ENCODE assay signal across 22 cellular contexts in the genomic region with DNA sequence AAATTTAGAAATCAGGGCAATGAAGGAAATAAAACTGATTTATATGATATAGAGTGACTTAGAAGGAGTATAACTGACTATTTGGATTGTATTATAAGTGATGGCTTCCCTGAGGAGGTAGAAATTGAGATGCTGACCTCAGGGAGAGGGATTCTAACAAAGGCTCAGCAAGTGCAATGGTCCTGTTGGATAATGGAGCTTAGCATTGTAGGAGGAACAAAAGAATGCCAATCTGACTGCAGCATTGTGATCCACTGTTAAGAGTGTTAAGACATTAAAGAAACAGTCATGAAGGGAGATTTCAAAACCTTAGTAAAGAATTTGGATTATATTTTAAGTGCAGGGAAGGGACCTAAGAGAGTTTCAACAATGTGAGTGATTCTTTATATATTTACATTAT.
"Had no signal": no experiment of that assay in that cellular context is flagged by ENCODE, and none has a peak within 500 bp of the region (broad histone marks: within the 10 kb centered on the region; RNA-seq: fewer than 3 reads in every experiment).

No MANE protein-coding gene starts in this region.

- H3K27ac Mint-ChIP-seq: immature natural killer cell; memory B cell; mesothelial cell of epicardium; natural killer cell; stimulated activated effector memory CD8-positive, alpha-beta T cell treated with anti-CD3 and anti-CD28 coated beads, Interleukin-12 subunit alpha, Interleukin-12 subunit beta, amount 100 ng/mL, for 72 hours; type B pancreatic cell had no signal

- H3K4me3 ChIP-seq: dorsolateral prefrontal cortex, heart left ventricle, left lung, lower lobe of right lung, prostate gland, right lobe of liver, suprapubic skin, thyroid gland had no signal

- H3K9me3 Mint-ChIP-seq: memory B cell had no signal

- H3K4me1 ChIP-seq: heart left ventricle, left lung, lower lobe of right lung, parathyroid adenoma, prostate gland, right lobe of liver, suprapubic skin, thyroid gland had no signal

- H3K27ac ChIP-seq: dorsolateral prefrontal cortex, heart left ventricle, left lung, lower lobe of right lung, parathyroid adenoma, prostate gland, right lobe of liver, suprapubic skin, thyroid gland had no signal

- DNase-seq: cortex of kidney; dorsolateral prefrontal cortex; effector CD8-positive, alpha-beta T cell; heart left ventricle; hippocampal formation; immature natural killer cell; left lung; lower lobe of right lung; natural killer cell; right lobe of liver; stimulated activated CD4-positive, alpha-beta T cell treated with anti-CD3 and anti-CD28 coated beads, Interleukin-4, amount 100 ng/mL, for 1 hour; stimulated activated CD8-positive, alpha-beta memory T cell treated with anti-CD3 and anti-CD28 coated beads, Interleukin-4, amount 100 ng/mL, for 48 hours; stimulated activated naive CD8-positive, alpha-beta T cell treated with anti-CD3 and anti-CD28 coated beads, Interleukin-15, Interleukin-2, amounts not matched to agents 100 U/mL and 50 U/mL, for 24 hours; thyroid gland had no signal

- H3K27me3 Mint-ChIP-seq: memory B cell, type B pancreatic cell had no signal

- H3K4me3 Mint-ChIP-seq: immature natural killer cell; memory B cell; mesothelial cell of epicardium; natural killer cell; stimulated activated effector memory CD8-positive, alpha-beta T cell treated with anti-CD3 and anti-CD28 coated beads, Interleukin-12 subunit alpha, Interleukin-12 subunit beta, amount 100 ng/mL, for 72 hours; type B pancreatic cell had no signal

- ATAC-seq: esophagus mucosa; heart left ventricle; left lung; lower lobe of right lung; natural killer cell; right lobe of liver; stimulated activated effector memory CD8-positive, alpha-beta T cell treated with anti-CD3 and anti-CD28 coated beads, Interleukin-12 subunit alpha, Interleukin-12 subunit beta, amount 100 ng/mL, for 72 hours; stimulated activated naive CD8-positive, alpha-beta T cell treated with anti-CD3 and anti-CD28 coated beads, Interleukin-15, Interleukin-2, amounts not matched to agents 100 U/mL and 50 U/mL, for 24 hours had no signal

- H3K79me2 ChIP-seq: parathyroid adenoma had no signal

- H3K27me3 ChIP-seq: dorsolateral prefrontal cortex, heart left ventricle, left lung, right lobe of liver, suprapubic skin, thyroid gland had no signal

- H2AFZ ChIP-seq: parathyroid adenoma had no signal

- H3K36me3 Mint-ChIP-seq: immature natural killer cell; memory B cell; mesothelial cell of epicardium; natural killer cell; stimulated activated effector memory CD8-positive, alpha-beta T cell treated with anti-CD3 and anti-CD28 coated beads, Interleukin-12 subunit alpha, Interleukin-12 subunit beta, amount 100 ng/mL, for 72 hours; type B pancreatic cell had no signal

- H3K4me1 Mint-ChIP-seq: immature natural killer cell; memory B cell; mesothelial cell of epicardium; natural killer cell; stimulated activated effector memory CD8-positive, alpha-beta T cell treated with anti-CD3 and anti-CD28 coated beads, Interleukin-12 subunit alpha, Interleukin-12 subunit beta, amount 100 ng/mL, for 72 hours had no signal

- H3K36me3 ChIP-seq: heart left ventricle, left lung, lower lobe of right lung, prostate gland, right lobe of liver, suprapubic skin, thyroid gland had no signal
